19 cellular contexts compared by ENCODE assay signal in genomic region chr4:184934961-184935360, GRCh38.
"Had no signal": no experiment of that assay in that cellular context is flagged by ENCODE, and none has a peak within 500 bp of the region (broad histone marks: within the 10 kb centered on the region; RNA-seq: fewer than 3 reads in every experiment).

No MANE protein-coding gene starts in this region.

- H3K36me3 ChIP-seq: right atrium auricular region, sigmoid colon, suprapubic skin, thyroid gland had no signal

- H3K4me1 Mint-ChIP-seq: central memory CD8-positive, alpha-beta T cell; naive B cell; nephron progenitor cell had no signal

- H3K4me1 ChIP-seq: foreskin keratinocyte, right atrium auricular region, suprapubic skin had no signal

- H3K27ac ChIP-seq: foreskin keratinocyte, right atrium auricular region, sigmoid colon, skin epidermis, suprapubic skin, thyroid gland had no signal

- H3K27ac Mint-ChIP-seq: nephron progenitor cell had no signal

- H3K9me3 Mint-ChIP-seq: central memory CD8-positive, alpha-beta T cell; naive B cell had no signal

- ATAC-seq: foreskin keratinocyte; left cardiac atrium; left ventricle myocardium superior; stimulated activated naive CD8-positive, alpha-beta T cell treated with anti-CD3 and anti-CD28 coated beads, Interleukin-15, Interleukin-2, amounts not matched to agents 100 U/mL and 50 U/mL, for 24 hours had no signal

- H3K27me3 ChIP-seq: right atrium auricular region, thyroid gland had no signal

- DNase-seq: effector memory CD4-positive, alpha-beta T cell; kidney; left cardiac atrium; left ventricle myocardium superior; mesendoderm; naive B cell; nephron progenitor cell; posterior cingulate gyrus; sigmoid colon; stimulated activated CD4-positive, alpha-beta T cell treated with anti-CD3 and anti-CD28 coated beads, Interleukin-12 subunit alpha, Interleukin-12 subunit beta, amount 100 ng/mL, for 4 hours; stimulated activated CD4-positive, alpha-beta T cell treated with anti-CD3 and anti-CD28 coated beads, Interleukin-2, amount 100 ng/mL, for 48 hours; stimulated activated naive CD8-positive, alpha-beta T cell treated with anti-CD3 and anti-CD28 coated beads, Interleukin-15, Interleukin-2, amounts not matched to agents 100 U/mL and 50 U/mL, for 24 hours; thyroid gland had no signal

- H3K4me3 Mint-ChIP-seq: central memory CD8-positive, alpha-beta T cell; naive B cell; nephron progenitor cell had no signal

- H3K9me3 ChIP-seq: right atrium auricular region, sigmoid colon, suprapubic skin, thyroid gland had no signal

- H3K4me3 ChIP-seq: lung, right atrium auricular region, sigmoid colon, skin epidermis, suprapubic skin, thyroid gland had no signal

- H3K36me3 Mint-ChIP-seq: naive B cell had no signal
